Comparison of ENCODE assay signal across 11 cellular contexts in genomic region chr15:28047277-28047676, GRCh38. TPM values are rescaled to one million over a fixed set of nuclear protein-coding genes. Genes with fewer than 3 reads are reported as not detected.
"Had no signal": no experiment of that assay in that cellular context is flagged by ENCODE, and none has a peak within 500 bp of the region (broad histone marks: within the 10 kb centered on the region; RNA-seq: fewer than 3 reads in every experiment).

No MANE protein-coding gene starts in this region.

- H3K36me3 ChIP-seq: HAP-1 had no signal

- H2AFZ ChIP-seq: GM23248, GM23338 had no signal

- H3K27ac ChIP-seq: GM23248 had no signal

- H3K4me1 ChIP-seq: HAP-1 had no signal

- FAIRE-seq: H1, H54 had no signal

- H3K9me3 ChIP-seq: HAP-1 had no signal

- DNase-seq: GM23248, GOT3, H7, H9, HCEC 1CT, HFFc6 had no signal

- H3K9ac ChIP-seq: GM23248 had no signal

- H3K4me2 ChIP-seq: GM23338 had no signal

- ATAC-seq: GM23338, HCT116 had no signal

- H3K4me3 ChIP-seq: GM23248, GM23338, HAP-1 had no signal

RNA-seq across cellular contexts. Expression of gene OCA2, which starts 51.8 kb away (rescaled TPM):
- total RNA-seq: GM23248, HFFc6 had no signal
- polyA plus RNA-seq: GM23248 had no signal
